In the genomic region with DNA sequence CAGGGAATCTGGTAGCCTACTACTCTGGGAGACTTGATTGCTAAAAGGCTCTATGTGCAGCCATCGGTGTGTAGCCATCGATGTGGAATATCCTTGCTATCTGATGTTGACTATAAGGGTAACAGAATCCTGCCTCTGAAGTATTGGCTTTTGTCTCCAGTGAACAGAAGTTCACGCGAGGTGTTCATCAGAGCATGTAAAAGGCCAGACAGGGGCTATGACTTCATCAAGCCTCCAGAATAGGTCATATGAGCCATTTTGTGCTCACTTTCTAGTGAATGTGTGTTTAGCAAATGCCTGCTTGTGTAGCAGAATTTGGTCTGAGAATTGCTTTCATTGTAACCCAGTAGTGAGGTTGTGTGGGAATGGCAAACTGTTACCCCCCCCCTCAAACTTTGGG, we compare ENCODE assay signal across 19 cellular contexts.
DNase-seq lines count a peak whose midpoint lies in the region; ATAC-seq and TF ChIP-seq lines count a peak whose summit lies in the region.
"Had no signal": no experiment of that assay in that cellular context is flagged by ENCODE, and none has a peak within 500 bp of the region (broad histone marks: within the 10 kb centered on the region; RNA-seq: fewer than 3 reads in every experiment).

No MANE protein-coding gene starts in this region.

- no peak overlapping the region for H2BK5ac ChIP-seq in mesenchymal stem cell (ENCODE audit: low read depth, low read length, poor library complexity, severe bottlenecking)

- POLR2A ChIA-PET in HCT116 (lab: Charles Lee) = no interaction called here

- no peak overlapping the region for H2BK15ac ChIP-seq in mesenchymal stem cell (ENCODE audit: low read depth, poor library complexity, severe bottlenecking)

- H3K9me3 ChIP-seq in HCT116 (ENCODE audit: control insufficient read depth in 1 of 2, insufficient read depth in 1 of 2, low read depth in 1 of 2, low read length in 2 of 2) = no peaks in the 10 kb centered on the region
- no peaks in the 10 kb centered on the region for H3K9me3 ChIP-seq in esophagus muscularis mucosa
- no peaks in the 10 kb centered on the region for H3K9me3 ChIP-seq in mesenchymal stem cell (ENCODE audit: control insufficient read depth, low read length)
- H3K9me3 ChIP-seq in upper lobe of right lung = no peaks in the 10 kb centered on the region
- H3K9me3 ChIP-seq: BE2C, Caco-2, HAP-1 had no signal

- TF ChIP-seq POLR2A in HCT116 (IDR thresholded peaks at IDR 0.05; ENCODE audit: borderline replicate concordance, extremely low read depth, insufficient read depth, insufficient read length) = no peak
- no peak for TF ChIP-seq POLR2A in esophagus muscularis mucosa (IDR thresholded peaks at IDR 0.05; ENCODE audit: low read depth)

- no peak overlapping the region for H4K91ac ChIP-seq in mesenchymal stem cell (ENCODE audit: low read length)

- no peak for TF ChIP-seq EP300 in esophagus muscularis mucosa (IDR thresholded peaks at IDR 0.05)

- H3K27me3 ChIP-seq in HCT116 (ENCODE audit: insufficient read depth, low read length) (no peaks in the 10 kb centered on the region), esophagus muscularis mucosa (no peaks in the 10 kb centered on the region), mesenchymal stem cell (ENCODE audit: control insufficient read depth in 1 of 2, insufficient read depth in 1 of 2, low read length in 2 of 2) (no peaks in the 10 kb centered on the region), upper lobe of right lung (no peaks in the 10 kb centered on the region)
- H3K27me3 ChIP-seq: BE2C had no signal

- H3K4me2 ChIP-seq in HCT116 (ENCODE audit: low read length) (peak overlapping the region; percentile 83; the same call in 1 of the 2 replicates), mesenchymal stem cell (ENCODE audit: low read length, poor library complexity, severe bottlenecking) (no peak overlapping the region)

- no peak overlapping the region for H3K9ac ChIP-seq in HCT116 (ENCODE audit: low read length)
- H3K9ac ChIP-seq in mesenchymal stem cell (ENCODE audit: low read length) = no peak overlapping the region

- TF ChIP-seq CTCF in HCT116 (IDR thresholded peaks at IDR 0.05 in 2 of 3, conservative IDR thresholded peaks at IDR 0.05 in 1 of 3; ENCODE audit: borderline replicate concordance in 1 of 3, insufficient read depth in 1 of 3, low read depth in 2 of 3, low read length in 2 of 3) = no peak
- no peak for TF ChIP-seq CTCF in esophagus muscularis mucosa (IDR thresholded peaks at IDR 0.05)
- TF ChIP-seq CTCF in coronary artery (IDR thresholded peaks at IDR 0.05) = no peak
- no peak for TF ChIP-seq CTCF in upper lobe of right lung (IDR thresholded peaks at IDR 0.05)

- H3K79me1 ChIP-seq in mesenchymal stem cell (replicated peaks; ENCODE audit: low read length, poor library complexity, severe bottlenecking) = no peaks in the 10 kb centered on the region

- H3K79me2 ChIP-seq in HCT116 (ENCODE audit: insufficient read depth, low read length) = no peaks in the 10 kb centered on the region

- DNase-seq in COLO668 (lab: John Stamatoyannopoulos, UW; ENCODE audit: unreplicated experiment) (peak; percentile 8), HCT116 (ENCODE audit: low read depth, low spot score) (no peak), esophagus muscularis mucosa (ENCODE audit: extremely low spot score) (peak; percentile 29), mesenchymal stem cell (no peak), coronary artery (ENCODE audit: low spot score) (no peak), upper lobe of right lung (no peak), NCI-H69 (lab: John Stamatoyannopoulos, UW) (no peak)
- DNase-seq: BE2C; C1 segment of cervical spinal cord; Caco-2; CD4-positive, CD25-positive, alpha-beta regulatory T cell; CD8-positive, alpha-beta memory T cell; DMS153; DND-41; EL; Kasumi-1; KBM-7 had no signal

- H2BK12ac ChIP-seq in mesenchymal stem cell (ENCODE audit: low read length in 2 of 2) = peak overlapping the region in 1 of 2 experiments; percentile 78

- H3K23ac ChIP-seq in mesenchymal stem cell (ENCODE audit: low read length in 2 of 2) = no peak overlapping the region

- no peak overlapping the region for H3K4ac ChIP-seq in mesenchymal stem cell (ENCODE audit: low read depth in 1 of 2, low read length in 2 of 2)

- H2BK120ac ChIP-seq in mesenchymal stem cell (ENCODE audit: low read depth, low read length) = no peak overlapping the region

- no peak overlapping the region for H3K4me3 ChIP-seq in HCT116 (replicated peaks in 1 of 2; ENCODE audit: low read depth in 1 of 2, low read length in 2 of 2)
- no peak overlapping the region for H3K4me3 ChIP-seq in esophagus muscularis mucosa
- no peak overlapping the region for H3K4me3 ChIP-seq in mesenchymal stem cell (ENCODE audit: insufficient read depth in 1 of 2, low read depth in 1 of 2, low read length in 2 of 2)
- no peak overlapping the region for H3K4me3 ChIP-seq in coronary artery
- H3K4me3 ChIP-seq in upper lobe of right lung = no peak overlapping the region
- H3K4me3 ChIP-seq: HAP-1 had no signal

- 96% methylated on average over 4 of the region's 4 CpGs for WGBS in esophagus muscularis mucosa
- WGBS in mesenchymal stem cell = 98% methylated on average over 4 of the region's 4 CpGs

- RAD21 ChIA-PET in HCT116 (lab: Charles Lee; ENCODE audit: low non-redundant PET in 1 of 2, low total read pairs in 2 of 2, uncharacterized antibody in 2 of 2, unreplicated experiment in 2 of 2) = no interaction called here

- no TSS peak for BruUV-seq in HCT116 (replicated peaks; lab: Mats Ljungman, UMichigan)

- intact Hi-C loops in HCT116 (cut with micrococcal nuclease) (no loop called here), esophagus muscularis mucosa (cut with DNase I) (no loop called here), upper lobe of right lung (cut with DNase I) (no loop called here)

- H4K8ac ChIP-seq in mesenchymal stem cell (ENCODE audit: low read length) = no peak overlapping the region

- no peaks in the 10 kb centered on the region for H4K20me1 ChIP-seq in HCT116 (ENCODE audit: insufficient read depth)

- H3K4me1 ChIP-seq in HCT116 (ENCODE audit: control insufficient read depth in 1 of 2, insufficient read depth in 2 of 2, low read length in 2 of 2) = peaks cover 51 to 69% of the 10 kb centered on the region in 2 experiments
- H3K4me1 ChIP-seq in esophagus muscularis mucosa = peaks cover 0 to 3% (median 2%) of the 10 kb centered on the region in 4 donors
- peaks cover 8% of the 10 kb centered on the region for H3K4me1 ChIP-seq in mesenchymal stem cell (ENCODE audit: control insufficient read depth, insufficient read depth, low read depth, low read length)
- peaks cover 5% of the 10 kb centered on the region for H3K4me1 ChIP-seq in upper lobe of right lung
- H3K4me1 ChIP-seq: HAP-1 had no signal

- no peaks in the 10 kb centered on the region for H3K9me2 ChIP-seq in HCT116 (ENCODE audit: insufficient read depth)

- no peaks in the 10 kb centered on the region for H3K36me3 ChIP-seq in HCT116 (ENCODE audit: control insufficient read depth in 1 of 2, insufficient read depth in 2 of 2, low read length in 2 of 2)
- H3K36me3 ChIP-seq in esophagus muscularis mucosa = no peaks in the 10 kb centered on the region
- no peaks in the 10 kb centered on the region for H3K36me3 ChIP-seq in mesenchymal stem cell (ENCODE audit: control insufficient read depth in 1 of 2, insufficient read depth in 2 of 2, low read depth in 1 of 2, low read length in 2 of 2)
- no peaks in the 10 kb centered on the region for H3K36me3 ChIP-seq in upper lobe of right lung
- H3K36me3 ChIP-seq: BE2C, HAP-1 had no signal

- no peak for ATAC-seq in HCT116
- ATAC-seq in upper lobe of right lung = no peak
- no peak for ATAC-seq in HG03378 (IDR thresholded peaks at IDR 0.05; ENCODE audit: unreplicated experiment)

- no peak overlapping the region for H2AFZ ChIP-seq in HCT116 (ENCODE audit: low read depth, low read length, poor library complexity, severe bottlenecking)
- H2AFZ ChIP-seq in mesenchymal stem cell (ENCODE audit: low read depth, low read length) = no peak overlapping the region

- TF ChIP-seq RAD21 in HCT116 (IDR thresholded peaks at IDR 0.05; ENCODE audit: low read depth) = no peak

- peak overlapping the region in 1 of 2 experiments; percentile 24 for H3K18ac ChIP-seq in mesenchymal stem cell (ENCODE audit: low read depth in 1 of 2, low read length in 2 of 2)

- H3K27ac ChIP-seq in HCT116 (ENCODE audit: low read depth, low read length) = peak overlapping the region; percentile 94; the same call in 1 of the 2 replicates
- H3K27ac ChIP-seq in esophagus muscularis mucosa (replicated peaks in 1 of 4) = no peak overlapping the region
- H3K27ac ChIP-seq in mesenchymal stem cell (ENCODE audit: low read length, poor library complexity, severe bottlenecking) = peak overlapping the region; percentile 21
- H3K27ac ChIP-seq in coronary artery = no peak overlapping the region
- H3K27ac ChIP-seq in upper lobe of right lung = no peak overlapping the region

- CTCF ChIA-PET in HCT116 (lab: Charles Lee) = no interaction called here

- H3K14ac ChIP-seq in mesenchymal stem cell (ENCODE audit: low read length in 2 of 2) = no peak overlapping the region

- peak overlapping the region; percentile 40 for H2AK5ac ChIP-seq in mesenchymal stem cell (ENCODE audit: low read length, severe bottlenecking)

TF ChIP-seq in HCT116, 20 proteins besides CTCF, POLR2A, EP300 and RAD21 (continues in another document):
- no peak for TF ChIP-seq ATF3 (IDR thresholded peaks at IDR 0.05)
- no peak for TF ChIP-seq CBX3 (IDR thresholded peaks at IDR 0.05; ENCODE audit: low read depth)
- no peak for TF ChIP-seq MAX (IDR thresholded peaks at IDR 0.05)
- TF ChIP-seq SRF (IDR thresholded peaks at IDR 0.05; ENCODE audit: low read depth) = no peak
- TF ChIP-seq ZNF274 (IDR thresholded peaks at IDR 0.05; ENCODE audit: low read depth, low read length) = no peak
- no peak for TF ChIP-seq ELF1 (IDR thresholded peaks at IDR 0.05; ENCODE audit: borderline replicate concordance, low read depth)
- TF ChIP-seq SP1 (IDR thresholded peaks at IDR 0.05; ENCODE audit: low read depth) = no peak

Comparison
In these comparisons a context has a peak if more than half of its experiments do, and no peak if none do; other contexts are left out.
1. DNase-seq: peak in COLO668 (single experiment) and esophagus muscularis mucosa (single experiment); none in HCT116 (single experiment), mesenchymal stem cell (single experiment), coronary artery (single experiment), upper lobe of right lung (single experiment) and NCI-H69 (single experiment).
2. H3K27ac ChIP-seq: peak in HCT116 (single experiment) and mesenchymal stem cell (single experiment); none in esophagus muscularis mucosa (0 of 4), coronary artery (0 of 2) and upper lobe of right lung (single experiment).